In the genomic region with DNA sequence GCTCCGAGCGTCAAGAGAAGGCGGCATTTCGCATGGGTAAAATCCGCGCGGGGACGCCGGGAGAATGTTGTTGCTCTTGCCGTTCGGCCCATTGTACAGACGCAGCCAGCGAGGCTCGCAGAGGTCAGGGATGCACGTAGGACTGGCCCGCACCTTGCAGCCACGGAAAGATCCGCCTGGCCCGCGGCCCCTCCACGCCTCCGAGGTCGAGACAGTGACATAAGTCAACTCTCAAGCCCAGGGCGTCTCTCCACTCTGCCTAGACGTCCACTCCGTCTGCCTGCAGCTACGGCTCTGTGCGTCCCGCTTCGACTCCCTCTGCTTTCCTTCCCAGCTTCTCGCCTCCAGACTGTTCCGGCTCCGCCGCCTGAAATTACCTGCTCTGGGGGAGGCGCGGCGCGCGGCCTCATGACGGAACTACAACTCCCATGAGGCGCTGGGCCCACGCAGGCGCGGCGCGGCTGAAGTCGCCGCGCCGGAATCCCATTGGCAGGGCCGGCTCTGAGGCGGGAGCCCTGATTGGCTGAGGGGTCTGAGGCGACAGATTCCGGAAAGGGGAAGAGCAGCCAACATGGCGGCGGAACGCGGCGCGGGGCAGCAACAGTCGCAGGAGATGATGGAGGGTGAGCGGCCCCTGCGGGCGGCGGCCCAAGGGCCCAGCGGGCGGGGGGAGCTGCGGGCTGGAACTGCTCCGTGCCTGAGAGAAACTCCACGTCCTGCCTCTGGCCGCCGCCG, we compare ENCODE assay signal across 1 cellular context.
A peak's percentile ranks its signal among the peaks of the same experiment; 100 is the strongest.
TF ChIP-seq lines count a peak whose summit lies in the region.

PPP1R7 (plus strand) TSS at position 543 of the 735 bp plus-strand sequence; CDS start at position 572, 29 bp downstream.

TF ChIP-seq in HepG2, 621 proteins besides CTCF, POLR2A, EP300 and RAD21 (continued from another document and continues in another):
- TF ChIP-seq, protein P1, sequence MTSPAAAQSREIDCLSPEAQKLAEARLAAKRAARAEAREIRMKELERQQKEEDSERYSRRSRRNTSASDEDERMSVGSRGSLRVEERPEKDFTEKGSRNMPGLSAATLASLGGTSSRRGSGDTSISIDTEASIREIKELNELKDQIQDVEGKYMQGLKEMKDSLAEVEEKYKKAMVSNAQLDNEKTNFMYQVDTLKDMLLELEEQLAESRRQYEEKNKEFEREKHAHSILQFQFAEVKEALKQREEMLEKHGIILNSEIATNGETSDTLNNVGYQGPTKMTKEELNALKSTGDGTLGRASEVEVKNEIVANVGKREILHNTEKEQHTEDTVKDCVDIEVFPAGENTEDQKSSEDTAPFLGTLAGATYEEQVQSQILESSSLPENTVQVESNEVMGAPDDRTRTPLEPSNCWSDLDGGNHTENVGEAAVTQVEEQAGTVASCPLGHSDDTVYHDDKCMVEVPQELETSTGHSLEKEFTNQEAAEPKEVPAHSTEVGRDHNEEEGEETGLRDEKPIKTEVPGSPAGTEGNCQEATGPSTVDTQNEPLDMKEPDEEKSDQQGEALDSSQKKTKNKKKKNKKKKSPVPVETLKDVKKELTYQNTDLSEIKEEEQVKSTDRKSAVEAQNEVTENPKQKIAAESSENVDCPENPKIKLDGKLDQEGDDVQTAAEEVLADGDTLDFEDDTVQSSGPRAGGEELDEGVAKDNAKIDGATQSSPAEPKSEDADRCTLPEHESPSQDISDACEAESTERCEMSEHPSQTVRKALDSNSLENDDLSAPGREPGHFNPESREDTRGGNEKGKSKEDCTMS (CRISPR knock-in tag; conservative IDR thresholded peaks at IDR 0.05) = no peak
- TF ChIP-seq ZBTB1 (CRISPR knock-in tag; IDR thresholded peaks at IDR 0.05; ENCODE audit: borderline replicate concordance) (no peak), ZBTB38 (CRISPR knock-in tag; IDR thresholded peaks at IDR 0.05) (peak; percentile 39; the same call in 1 of the 2 replicates), TFDP1 (CRISPR knock-in tag; IDR thresholded peaks at IDR 0.05; ENCODE audit: borderline replicate concordance) (peak; percentile 85; the same call in 1 of the 2 replicates), ZNF331 (CRISPR knock-in tag; IDR thresholded peaks at IDR 0.05) (0 out of 2 replicates have a peak, but pooled peaks have one; percentile 6), REL (CRISPR knock-in tag; conservative IDR thresholded peaks at IDR 0.05) (no peak), PAWR (CRISPR knock-in tag; IDR thresholded peaks at IDR 0.05; ENCODE audit: borderline replicate concordance) (no peak), TEAD3 (CRISPR knock-in tag; optimal IDR thresholded peaks at IDR 0.05; ENCODE audit: borderline replicate concordance) (peak; percentile 75), ATAD3A (CRISPR knock-in tag; IDR thresholded peaks at IDR 0.05) (no peak), ZNF598 (CRISPR knock-in tag; IDR thresholded peaks at IDR 0.05; ENCODE audit: borderline replicate concordance) (0 out of 2 replicates have a peak, but pooled peaks have one; percentile 4), NCOA5 (CRISPR knock-in tag; IDR thresholded peaks at IDR 0.05) (no peak), ZNF720 (CRISPR knock-in tag; IDR thresholded peaks at IDR 0.05) (no peak), SRSF1 (optimal IDR thresholded peaks at IDR 0.05; ENCODE audit: low read depth, low read length) (no peak), ZNF296 (CRISPR knock-in tag; conservative IDR thresholded peaks at IDR 0.05) (no peak), NBN (conservative IDR thresholded peaks at IDR 0.05) (no peak), DZIP1 (CRISPR knock-in tag; IDR thresholded peaks at IDR 0.05) (no peak; the same call in 1 of the 2 replicates), ZSCAN12 (CRISPR knock-in tag; IDR thresholded peaks at IDR 0.05) (0 out of 2 replicates have a peak, but pooled peaks have one; percentile 78), SP140L (CRISPR knock-in tag; IDR thresholded peaks at IDR 0.05; ENCODE audit: borderline replicate concordance) (no peak), ZNF362 (CRISPR knock-in tag; IDR thresholded peaks at IDR 0.05; ENCODE audit: borderline replicate concordance) (no peak), ZNF224 (CRISPR knock-in tag; IDR thresholded peaks at IDR 0.05) (no peak), ZNF383 (CRISPR knock-in tag; IDR thresholded peaks at IDR 0.05; ENCODE audit: borderline replicate concordance) (no peak), NFIB (CRISPR knock-in tag; IDR thresholded peaks at IDR 0.05; ENCODE audit: borderline replicate concordance) (no peak), ZNF33A (CRISPR knock-in tag; IDR thresholded peaks at IDR 0.05; ENCODE audit: borderline replicate concordance) (no peak), SIN3A (IDR thresholded peaks at IDR 0.05; ENCODE audit: borderline replicate concordance, low read depth, low read length) (peak; percentile 39), ZNF3 (CRISPR knock-in tag; IDR thresholded peaks at IDR 0.05) (no peak), SYNCRIP (IDR thresholded peaks at IDR 0.05; ENCODE audit: insufficient read depth, low read depth, low read length) (no peak), MEIS1 (CRISPR knock-in tag; IDR thresholded peaks at IDR 0.05; ENCODE audit: borderline replicate concordance) (peak; percentile 2; the same call in 1 of the 2 replicates), AHDC1 (CRISPR knock-in tag; IDR thresholded peaks at IDR 0.05; ENCODE audit: borderline replicate concordance) (no peak), SALL1 (CRISPR knock-in tag; IDR thresholded peaks at IDR 0.05) (peak; percentile 63), ZFX (CRISPR knock-in tag; IDR thresholded peaks at IDR 0.05; ENCODE audit: low read depth) (peak; percentile 70), ZBTB8A (CRISPR knock-in tag; IDR thresholded peaks at IDR 0.05; ENCODE audit: borderline replicate concordance, low read depth) (no peak)
- TF ChIP-seq, protein P2, sequence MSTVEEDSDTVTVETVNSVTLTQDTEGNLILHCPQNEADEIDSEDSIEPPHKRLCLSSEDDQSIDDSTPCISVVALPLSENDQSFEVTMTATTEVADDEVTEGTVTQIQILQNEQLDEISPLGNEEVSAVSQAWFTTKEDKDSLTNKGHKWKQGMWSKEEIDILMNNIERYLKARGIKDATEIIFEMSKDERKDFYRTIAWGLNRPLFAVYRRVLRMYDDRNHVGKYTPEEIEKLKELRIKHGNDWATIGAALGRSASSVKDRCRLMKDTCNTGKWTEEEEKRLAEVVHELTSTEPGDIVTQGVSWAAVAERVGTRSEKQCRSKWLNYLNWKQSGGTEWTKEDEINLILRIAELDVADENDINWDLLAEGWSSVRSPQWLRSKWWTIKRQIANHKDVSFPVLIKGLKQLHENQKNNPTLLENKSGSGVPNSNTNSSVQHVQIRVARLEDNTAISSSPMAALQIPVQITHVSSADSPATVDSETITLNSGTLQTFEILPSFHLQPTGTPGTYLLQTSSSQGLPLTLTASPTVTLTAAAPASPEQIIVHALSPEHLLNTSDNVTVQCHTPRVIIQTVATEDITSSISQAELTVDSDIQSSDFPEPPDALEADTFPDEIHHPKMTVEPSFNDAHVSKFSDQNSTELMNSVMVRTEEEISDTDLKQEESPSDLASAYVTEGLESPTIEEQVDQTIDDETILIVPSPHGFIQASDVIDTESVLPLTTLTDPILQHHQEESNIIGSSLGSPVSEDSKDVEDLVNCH (CRISPR knock-in tag; IDR thresholded peaks at IDR 0.05) = no peak
- TF ChIP-seq, protein P3, sequence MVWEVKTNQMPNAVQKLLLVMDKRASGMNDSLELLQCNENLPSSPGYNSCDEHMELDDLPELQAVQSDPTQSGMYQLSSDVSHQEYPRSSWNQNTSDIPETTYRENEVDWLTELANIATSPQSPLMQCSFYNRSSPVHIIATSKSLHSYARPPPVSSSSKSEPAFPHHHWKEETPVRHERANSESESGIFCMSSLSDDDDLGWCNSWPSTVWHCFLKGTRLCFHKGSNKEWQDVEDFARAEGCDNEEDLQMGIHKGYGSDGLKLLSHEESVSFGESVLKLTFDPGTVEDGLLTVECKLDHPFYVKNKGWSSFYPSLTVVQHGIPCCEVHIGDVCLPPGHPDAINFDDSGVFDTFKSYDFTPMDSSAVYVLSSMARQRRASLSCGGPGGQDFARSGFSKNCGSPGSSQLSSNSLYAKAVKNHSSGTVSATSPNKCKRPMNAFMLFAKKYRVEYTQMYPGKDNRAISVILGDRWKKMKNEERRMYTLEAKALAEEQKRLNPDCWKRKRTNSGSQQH (CRISPR knock-in tag; IDR thresholded peaks at IDR 0.05; ENCODE audit: low read depth) = peak; percentile 76
- TF ChIP-seq, protein P4, sequence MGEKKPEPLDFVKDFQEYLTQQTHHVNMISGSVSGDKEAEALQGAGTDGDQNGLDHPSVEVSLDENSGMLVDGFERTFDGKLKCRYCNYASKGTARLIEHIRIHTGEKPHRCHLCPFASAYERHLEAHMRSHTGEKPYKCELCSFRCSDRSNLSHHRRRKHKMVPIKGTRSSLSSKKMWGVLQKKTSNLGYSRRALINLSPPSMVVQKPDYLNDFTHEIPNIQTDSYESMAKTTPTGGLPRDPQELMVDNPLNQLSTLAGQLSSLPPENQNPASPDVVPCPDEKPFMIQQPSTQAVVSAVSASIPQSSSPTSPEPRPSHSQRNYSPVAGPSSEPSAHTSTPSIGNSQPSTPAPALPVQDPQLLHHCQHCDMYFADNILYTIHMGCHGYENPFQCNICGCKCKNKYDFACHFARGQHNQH (CRISPR knock-in tag; IDR thresholded peaks at IDR 0.05) = no peak
- TF ChIP-seq, protein P5, sequence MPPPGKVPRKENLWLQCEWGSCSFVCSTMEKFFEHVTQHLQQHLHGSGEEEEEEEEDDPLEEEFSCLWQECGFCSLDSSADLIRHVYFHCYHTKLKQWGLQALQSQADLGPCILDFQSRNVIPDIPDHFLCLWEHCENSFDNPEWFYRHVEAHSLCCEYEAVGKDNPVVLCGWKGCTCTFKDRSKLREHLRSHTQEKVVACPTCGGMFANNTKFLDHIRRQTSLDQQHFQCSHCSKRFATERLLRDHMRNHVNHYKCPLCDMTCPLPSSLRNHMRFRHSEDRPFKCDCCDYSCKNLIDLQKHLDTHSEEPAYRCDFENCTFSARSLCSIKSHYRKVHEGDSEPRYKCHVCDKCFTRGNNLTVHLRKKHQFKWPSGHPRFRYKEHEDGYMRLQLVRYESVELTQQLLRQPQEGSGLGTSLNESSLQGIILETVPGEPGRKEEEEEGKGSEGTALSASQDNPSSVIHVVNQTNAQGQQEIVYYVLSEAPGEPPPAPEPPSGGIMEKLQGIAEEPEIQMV (CRISPR knock-in tag; IDR thresholded peaks at IDR 0.05; ENCODE audit: low read depth) = no peak
